In the genomic region with DNA sequence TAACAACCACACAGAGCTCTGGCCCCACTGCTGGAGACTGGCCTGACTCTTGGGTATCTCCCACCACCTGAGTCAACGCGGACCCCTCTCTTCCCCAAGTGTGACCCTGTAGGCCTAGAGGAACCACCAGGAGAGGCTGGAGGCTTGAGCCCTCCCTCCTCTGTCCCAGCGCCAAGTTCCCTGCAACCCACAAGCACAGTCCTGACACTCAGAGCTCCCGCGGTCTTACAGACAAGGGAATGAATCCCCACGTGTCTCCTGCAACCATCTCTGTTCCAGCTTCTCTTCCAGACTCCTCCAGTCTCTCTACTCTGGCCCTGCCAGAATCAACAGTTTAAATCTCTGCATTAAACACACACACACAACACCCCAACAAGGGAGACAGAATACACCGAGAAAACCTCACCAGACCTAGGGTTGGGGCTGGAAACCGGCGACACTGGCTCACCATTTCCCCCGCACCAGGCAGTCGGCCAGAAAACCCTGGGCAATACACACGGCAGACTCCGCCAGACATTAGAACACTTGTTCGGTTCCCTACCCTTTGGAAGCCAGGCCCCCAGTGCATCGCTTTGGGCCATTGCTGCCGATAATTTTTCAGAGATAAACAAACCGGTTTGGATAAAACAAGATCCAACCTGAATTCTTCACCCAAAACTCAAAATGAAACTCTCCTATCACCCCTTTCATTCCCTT, we compare ENCODE assay signal across 17 cellular contexts. TPM values are rescaled to one million over a fixed set of nuclear protein-coding genes. Genes with fewer than 3 reads are reported as not detected.
A peak's percentile ranks its signal among the peaks of the same experiment; 100 is the strongest.
DNase-seq lines count a peak whose midpoint lies in the region; ATAC-seq and TF ChIP-seq lines count a peak whose summit lies in the region.
"Had no signal": no experiment of that assay in that cellular context is flagged by ENCODE, and none has a peak within 500 bp of the region (broad histone marks: within the 10 kb centered on the region; RNA-seq: fewer than 3 reads in every experiment).

No MANE protein-coding gene starts in this region.

- DNase-seq in breast epithelium (ENCODE audit: low spot score in 2 of 2) = peak in 1 of 2 donors; percentile 74
- DNase-seq in MCF 10A (ENCODE audit: unreplicated experiment) = no peak
- DNase-seq in esophagus squamous epithelium (lab: John Stamatoyannopoulos, UW) = no peak
- peak; percentile 20 for DNase-seq in medulla oblongata (ENCODE audit: extremely low spot score)
- DNase-seq in H4 (ENCODE audit: low spot score) = no peak
- no peak for DNase-seq in erythroblast (lab: John Stamatoyannopoulos, UW)
- DNase-seq: Caco-2, DMS53, KBM-7, NCI-H1092 treated with DMSO at 0.1 percent for 48 hours, NCI-H187 treated with DMSO at 0.1 percent for 48 hours, NCI-H2171, NCI-H774, SHP77 had no signal

- no TSS peak for BruUV-seq in MCF 10A (replicated peaks; lab: Mats Ljungman, UMichigan)

- H3K9me3 ChIP-seq in breast epithelium (no peaks in the 10 kb centered on the region), esophagus squamous epithelium (no peaks in the 10 kb centered on the region)
- H3K9me3 ChIP-seq: Caco-2 had no signal

- ATAC-seq in GM21390 (IDR thresholded peaks at IDR 0.05; ENCODE audit: unreplicated experiment) = no peak
- ATAC-seq: HCT116 had no signal

- no peaks in the 10 kb centered on the region for H3K4me1 Mint-ChIP-seq in MCF 10A (ENCODE audit: insufficient read depth, unreplicated experiment)

- H3K27me3 Mint-ChIP-seq in MCF 10A (ENCODE audit: insufficient read depth, unreplicated experiment) = no peaks in the 10 kb centered on the region

- H3K27ac ChIP-seq in breast epithelium (peak overlapping the region; percentile 92 to 95), esophagus squamous epithelium (peak overlapping the region; percentile 77 to 91 (median 83)), skin epidermis (peak overlapping the region in 19 of 21 experiments; percentile 41 to 93 (median 72))

- peak overlapping the region in 1 of 3 donors; percentile 9 for H3K4me3 ChIP-seq in breast epithelium
- H3K4me3 ChIP-seq in esophagus squamous epithelium = peak overlapping the region in 1 of 4 donors; percentile 3
- peak overlapping the region in 1 of 7 experiments; percentile 15 for H3K4me3 ChIP-seq in skin epidermis

- no peak overlapping the region for H3K4me3 Mint-ChIP-seq in MCF 10A (ENCODE audit: unreplicated experiment)

- H3K4me1 ChIP-seq in breast epithelium = peaks cover 0 to 15% of the 10 kb centered on the region in 2 donors
- H3K4me1 ChIP-seq in esophagus squamous epithelium = peaks cover 50 to 94% (median 61%) of the 10 kb centered on the region in 3 donors
- H3K4me1 ChIP-seq: Caco-2 had no signal

- no peaks in the 10 kb centered on the region for H3K36me3 Mint-ChIP-seq in MCF 10A (ENCODE audit: insufficient read depth, unreplicated experiment)

- no peaks in the 10 kb centered on the region for H3K27me3 ChIP-seq in breast epithelium
- no peaks in the 10 kb centered on the region for H3K27me3 ChIP-seq in esophagus squamous epithelium

- TF ChIP-seq CTCF in breast epithelium (IDR thresholded peaks at IDR 0.05) = no peak
- no peak for TF ChIP-seq CTCF in MCF 10A (IDR thresholded peaks at IDR 0.05; ENCODE audit: unreplicated experiment)
- TF ChIP-seq CTCF in esophagus squamous epithelium (IDR thresholded peaks at IDR 0.05) = no peak

- TF ChIP-seq POLR2A in breast epithelium (IDR thresholded peaks at IDR 0.05) (no peak), esophagus squamous epithelium (IDR thresholded peaks at IDR 0.05) (no peak), erythroblast (IDR thresholded peaks at IDR 0.05; ENCODE audit: low read length) (no peak)

- H3K36me3 ChIP-seq in breast epithelium = no peaks in the 10 kb centered on the region
- no peaks in the 10 kb centered on the region for H3K36me3 ChIP-seq in esophagus squamous epithelium

- no peak overlapping the region for H3K27ac Mint-ChIP-seq in MCF 10A (ENCODE audit: low read depth, unreplicated experiment)

- intact Hi-C loops in breast epithelium (cut with DNase I; ENCODE audit: low total_unique reads) = loop anchor here (5.0 kb wide), 1 partner anchor 687 kb away; no protein-coding TSS in a partner anchor
- intact Hi-C loops in MCF 10A (cut with micrococcal nuclease) = no loop called here
- intact Hi-C loops in esophagus squamous epithelium (cut with DNase I) = no loop called here

- 40 to 61% methylated on average over 13 to 17 of the region's 17 CpGs for WGBS in esophagus squamous epithelium, 2 donors

- POLR2A ChIA-PET in MCF 10A (lab: Yijun Ruan, JAX) = interaction anchor here (0.6 to 1.2 kb wide), 2 partner anchors 16 to 175 kb away, joined by 3 to 4 read pairs; no protein-coding TSS in a partner anchor

- CTCF ChIA-PET in MCF 10A (lab: Yijun Ruan, JAX) = interaction anchor here (0.6 kb wide), 1 partner anchor 24 kb away, joined by 5 read pairs; no protein-coding TSS in a partner anchor

- no peaks in the 10 kb centered on the region for H3K9me3 Mint-ChIP-seq in MCF 10A (ENCODE audit: unreplicated experiment)

RNA-seq across cellular contexts. Expression of gene CASZ1, which starts 21.7 kb away (rescaled TPM):
- total RNA-seq in breast epithelium (10 to 100 TPM in 2 of 3 donors, 1 to 10 TPM in 1; 1.1 to 39.1 (median 32.4) TPM), MCF 10A (2022) (11.1 and 13.2 TPM in 2 replicates), esophagus squamous epithelium (10 to 100 TPM; 13.1 to 33.7 (median 20.9) TPM)
- 0.17 TPM in 1 of 2 replicates, not detected in the other for total RNA-seq in H4 (2014; rRNA removed; shearing (Covaris generic))
